ENCODE assay signal across 16 cellular contexts in the genomic region with DNA sequence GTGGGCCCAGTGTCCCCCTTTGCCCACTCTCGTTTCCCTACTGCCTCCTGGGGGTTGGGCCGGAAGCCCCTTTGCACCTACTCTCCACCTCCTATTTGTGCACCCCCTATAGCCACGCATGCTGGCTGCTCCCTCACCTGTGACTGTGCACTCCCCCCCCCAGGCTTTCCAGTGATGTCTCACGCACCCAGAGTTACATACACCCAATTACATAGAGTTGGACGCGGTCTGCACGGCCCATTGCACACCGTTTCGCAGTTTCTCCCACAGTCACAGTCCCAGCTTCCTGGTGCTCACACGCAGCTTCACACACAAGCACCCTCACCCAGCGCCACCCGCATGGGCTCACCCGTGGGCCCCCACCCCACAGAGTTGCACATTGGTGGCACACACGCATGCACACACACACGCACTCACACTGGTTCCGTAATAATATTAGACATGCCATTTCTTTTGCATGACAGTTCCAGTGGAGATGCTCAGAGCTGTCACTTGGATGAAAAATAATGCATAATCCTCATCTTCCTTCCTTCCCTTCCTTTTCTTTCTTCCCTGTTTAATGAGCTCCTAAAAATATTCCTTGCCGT. TPM values are rescaled to one million over a fixed set of nuclear protein-coding genes. Genes with fewer than 3 reads are reported as not detected.
DNase-seq lines count a peak whose midpoint lies in the region; TF ChIP-seq lines count a peak whose summit lies in the region.
"Had no signal": no experiment of that assay in that cellular context is flagged by ENCODE, and none has a peak within 500 bp of the region (broad histone marks: within the 10 kb centered on the region; RNA-seq: fewer than 3 reads in every experiment).

No MANE protein-coding gene starts in this region.

- H3K36me3 ChIP-seq in GM06990 (ENCODE audit: control insufficient read depth, insufficient read depth, low read length) (no peaks in the 10 kb centered on the region), WERI-Rb-1 (no peaks in the 10 kb centered on the region)
- H3K36me3 ChIP-seq: SJSA1 had no signal

- peak overlapping the region; percentile 69 for H3K27ac Mint-ChIP-seq in progenitor cell of endocrine pancreas

- no peak overlapping the region for H3K4me3 ChIP-seq in GM06990 (replicated peaks; ENCODE audit: low read depth, low read length)
- H3K4me3 ChIP-seq in WERI-Rb-1 (ENCODE audit: low read depth, low read length) = no peak overlapping the region
- H3K4me3 ChIP-seq: K562, SJSA1 had no signal

- H3K36me3 Mint-ChIP-seq in progenitor cell of endocrine pancreas (ENCODE audit: insufficient read depth) = no peaks in the 10 kb centered on the region

- H3K4me3 Mint-ChIP-seq in progenitor cell of endocrine pancreas (ENCODE audit: low read depth) = no peak overlapping the region

- no peaks in the 10 kb centered on the region for H3K27me3 ChIP-seq in GM06990 (replicated peaks; ENCODE audit: control insufficient read depth, insufficient read depth, low read length)
- H3K27me3 ChIP-seq in WERI-Rb-1 (ENCODE audit: insufficient read depth, low read depth, severe bottlenecking) = no peaks in the 10 kb centered on the region
- H3K27me3 ChIP-seq: SJSA1 had no signal

- H3K27me3 Mint-ChIP-seq in progenitor cell of endocrine pancreas = peaks cover 27% of the 10 kb centered on the region

- H3K4me1 Mint-ChIP-seq in progenitor cell of endocrine pancreas (ENCODE audit: low read depth) = peaks cover 34% of the 10 kb centered on the region

- peak; percentile 42 for DNase-seq in GM06990 (ENCODE audit: extremely low read depth, insufficient read length)
- no peak for DNase-seq in WERI-Rb-1
- peak; percentile 63 for DNase-seq in left kidney (ENCODE audit: low read depth, low spot score)
- no peak for DNase-seq in progenitor cell of endocrine pancreas (ENCODE audit: low spot score, unreplicated experiment)
- no peak for DNase-seq in RPMI8226
- no peak for DNase-seq in germinal center (ENCODE audit: low spot score)
- DNase-seq in NCI-H345 (lab: John Stamatoyannopoulos, UW) = no peak
- DNase-seq: COR-L47, DMS153, EL, NCI-H1436, NCI-H2029 treated with DMSO at 0.1 percent for 48 hours, NCI-H2171 treated with DMSO at 0.1 percent for 48 hours, NCI-H748 treated with DMSO at 0.1 percent for 48 hours had no signal

- TF ChIP-seq CTCF in GM06990 (IDR thresholded peaks at IDR 0.05; ENCODE audit: insufficient read depth, low read length, poor library complexity, severe bottlenecking) (no peak), WERI-Rb-1 (IDR thresholded peaks at IDR 0.05; ENCODE audit: low read depth, low read length) (0 out of 2 replicates have a peak, but pooled peaks have one; percentile 13), progenitor cell of endocrine pancreas (IDR thresholded peaks at IDR 0.05; ENCODE audit: unreplicated experiment) (no peak)

- H3K9me3 ChIP-seq in WERI-Rb-1 (ENCODE audit: severe bottlenecking) = peaks cover 3% of the 10 kb centered on the region
- H3K9me3 ChIP-seq: SJSA1 had no signal

- no peaks in the 10 kb centered on the region for H3K9me3 Mint-ChIP-seq in progenitor cell of endocrine pancreas (ENCODE audit: low read depth)

- no peak overlapping the region for H3K27ac ChIP-seq in WERI-Rb-1
- H3K27ac ChIP-seq: SJSA1 had no signal

RNA-seq across cellular contexts. Expression of a gene that starts 21.5 kb away (rescaled TPM):
- total RNA-seq in progenitor cell of endocrine pancreas = 36.2 and 37.0 TPM in 2 replicates

RNA-seq across cellular contexts. Expression of a gene that starts 42.1 kb away (rescaled TPM):
- 27.7 and 32.2 TPM in 2 replicates for total RNA-seq in progenitor cell of endocrine pancreas

Comparison
In these comparisons a context has a peak if more than half of its experiments do, and no peak if none do; other contexts are left out.
1. DNase-seq: peak in GM06990 (single experiment) and left kidney (single experiment); none in WERI-Rb-1 (single experiment), progenitor cell of endocrine pancreas (single experiment), RPMI8226 (single experiment), germinal center (single experiment) and NCI-H345 (single experiment).